19 cellular contexts compared by ENCODE assay signal in genomic region chr1:165137551-165138316, GRCh38.
DNase-seq lines count a peak whose midpoint lies in the region; ATAC-seq and TF ChIP-seq lines count a peak whose summit lies in the region.
"Had no signal": no experiment of that assay in that cellular context is flagged by ENCODE, and none has a peak within 500 bp of the region (broad histone marks: within the 10 kb centered on the region; RNA-seq: fewer than 3 reads in every experiment).

No MANE protein-coding gene starts in this region.

- H3K27me3 Mint-ChIP-seq in WTC11 (ENCODE audit: low read depth), result peaks cover 26% of the 10 kb centered on the region

- WGBS in esophagus squamous epithelium, 2 donors, result 65 to 72% methylated on average over 4 to 5 of the region's 5 CpGs

- H3K27ac ChIP-seq in esophagus squamous epithelium, result no peak overlapping the region
- H3K27ac ChIP-seq: 22Rv1, A549, C4-2B, GM23248 had no signal

- H3K4me1 ChIP-seq in esophagus squamous epithelium, result no peaks in the 10 kb centered on the region
- H3K4me1 ChIP-seq: A549, HAP-1 had no signal

- H3K36me3 Mint-ChIP-seq in WTC11, result no peaks in the 10 kb centered on the region

- intact Hi-C loops in esophagus squamous epithelium (cut with DNase I), result no loop called here

- no peak for TF ChIP-seq POLR2A in esophagus squamous epithelium (IDR thresholded peaks at IDR 0.05)

- no peaks in the 10 kb centered on the region for H3K36me3 ChIP-seq in esophagus squamous epithelium
- H3K36me3 ChIP-seq: HAP-1 had no signal

- POLR2A ChIA-PET in WTC11 (lab: Charles Lee), result no interaction called here

- DNase-seq in activated CD4-positive, alpha-beta T cell treated with anti-CD3 and anti-CD28 coated beads, Interleukin-2, amount 50 U/mL, for 1 hour, result peak; percentile 1
- DNase-seq in activated CD4-positive, alpha-beta T cell treated with anti-CD3 and anti-CD28 coated beads, Interleukin-2, amount 50 U/mL, for 48 hours, result no peak
- no peak for DNase-seq in WTC11 (ENCODE audit: low spot score)
- DNase-seq in islet precursor cell, result peak; percentile 68
- no peak for DNase-seq in esophagus squamous epithelium (lab: John Stamatoyannopoulos, UW)
- DNase-seq: AML-193; CD4-positive, alpha-beta T cell; DMS153; DMS79; GF-D8; GM23248; IMR-90 had no signal

- H3K4me3 Mint-ChIP-seq in WTC11, result no peak overlapping the region
- H3K4me3 Mint-ChIP-seq: CD4-positive, alpha-beta T cell had no signal

- TF ChIP-seq CTCF in WTC11 (IDR thresholded peaks at IDR 0.05) (no peak), esophagus squamous epithelium (IDR thresholded peaks at IDR 0.05) (no peak)

- H3K4me3 ChIP-seq in esophagus squamous epithelium, result no peak overlapping the region
- H3K4me3 ChIP-seq: A549, GM23248, HAP-1, K562 had no signal

- H3K4me1 Mint-ChIP-seq in WTC11, result no peaks in the 10 kb centered on the region

- ATAC-seq in WTC11 (no peak), GM18502 (IDR thresholded peaks at IDR 0.05; ENCODE audit: poor library complexity, unreplicated experiment) (no peak), GM19452 (IDR thresholded peaks at IDR 0.05; ENCODE audit: unreplicated experiment) (no peak)
- ATAC-seq: A549, K562 had no signal

- peaks cover 0 to 59% (median 0%) of the 10 kb centered on the region in 4 donors for H3K27me3 ChIP-seq in esophagus squamous epithelium

- CTCF ChIA-PET in WTC11 (lab: Charles Lee), result interaction anchor here (1.5 to 1.6 kb wide), 2 partner anchors 8 to 231 kb away, joined by 4 to 10 read pairs; no protein-coding TSS in a partner anchor

- no peaks in the 10 kb centered on the region for H3K9me3 Mint-ChIP-seq in WTC11
- H3K9me3 Mint-ChIP-seq: CD4-positive, alpha-beta T cell had no signal

- no peak overlapping the region for H3K27ac Mint-ChIP-seq in WTC11
- H3K27ac Mint-ChIP-seq: CD4-positive, alpha-beta T cell had no signal

- H3K9me3 ChIP-seq in esophagus squamous epithelium, result no peaks in the 10 kb centered on the region
- H3K9me3 ChIP-seq: A549, HAP-1 had no signal

TF ChIP-seq in WTC11, 78 proteins besides CTCF, POLR2A, EP300 and RAD21:
- no peak for TF ChIP-seq NFE2L1 (CRISPR knock-in tag; IDR thresholded peaks at IDR 0.05)
- peak; percentile 72 for TF ChIP-seq GABPB1 (CRISPR knock-in tag; IDR thresholded peaks at IDR 0.05)

Comparison
In these comparisons a context has a peak if more than half of its experiments do, and no peak if none do; other contexts are left out.
1. DNase-seq: peak in activated CD4-positive, alpha-beta T cell treated with anti-CD3 and anti-CD28 coated beads, Interleukin-2, amount 50 U/mL, for 1 hour (single experiment) and islet precursor cell (single experiment); none in activated CD4-positive, alpha-beta T cell treated with anti-CD3 and anti-CD28 coated beads, Interleukin-2, amount 50 U/mL, for 48 hours (0 of 2), WTC11 (single experiment) and esophagus squamous epithelium (single experiment).